In the genomic region with DNA sequence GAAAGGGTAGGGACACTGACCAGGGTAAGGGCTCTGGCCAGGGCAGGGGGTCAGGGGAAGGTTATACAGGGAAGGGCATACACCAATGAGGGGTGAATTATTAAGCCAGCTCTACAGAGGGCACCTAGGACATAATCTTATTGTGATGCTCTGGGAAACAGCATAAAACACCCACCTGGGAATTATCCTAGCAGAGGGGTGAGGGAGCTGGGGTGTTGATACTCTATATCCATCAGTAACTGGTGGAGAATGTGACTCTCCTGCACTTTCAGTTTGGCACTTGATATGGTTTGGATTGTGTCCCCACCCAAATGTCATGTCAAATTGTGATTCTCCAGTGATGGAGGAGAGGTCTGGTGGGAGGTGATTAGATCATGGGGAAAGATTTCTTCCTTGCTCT, we compare ENCODE assay signal across 38 cellular contexts.
"Had no signal": no experiment of that assay in that cellular context is flagged by ENCODE, and none has a peak within 500 bp of the region (broad histone marks: within the 10 kb centered on the region; RNA-seq: fewer than 3 reads in every experiment).

No MANE protein-coding gene starts in this region.

- H3K4me3 ChIP-seq: adrenal gland, ascending aorta, body of pancreas, breast epithelium, cardiac muscle cell had no signal

- DNase-seq: activated effector memory CD4-positive, alpha-beta T cell treated with Interleukin-2 at 50 U/mL for 16 hours; activated gamma-delta T cell; activated gamma-delta T cell treated with Interleukin-2 at 50 U/mL for 16 hours; activated naive CD4-positive, alpha-beta T cell; activated naive CD4-positive, alpha-beta T cell treated with anti-CD3 and anti-CD28 coated beads for 36 hours; activated naive CD4-positive, alpha-beta T cell treated with anti-CD3 and anti-CD28 coated beads, Interleukin-2, amount 10 ng/mL, durations not matched to agents 7 days and 5 days; activated naive CD4-positive, alpha-beta T cell treated with anti-CD3 and anti-CD28 coated beads, Interleukin-2, amount 50 U/mL, for 16 hours; activated naive CD4-positive, alpha-beta T cell treated with Interleukin-2 at 50 U/mL for 16 hours; activated naive CD8-positive, alpha-beta T cell treated with anti-CD3 and anti-CD28 coated beads for 36 hours; activated naive CD8-positive, alpha-beta T cell treated with anti-CD3 and anti-CD28 coated beads, Interleukin-2, amount 10 ng/mL, durations not matched to agents 7 days and 5 days; activated naive CD8-positive, alpha-beta T cell treated with anti-CD3 and anti-CD28 coated beads, Interleukin-2, amount 50 U/mL, for 24 hours; activated T-cell treated with anti-CD3 and anti-CD28 coated beads for 4 hours; activated T-cell treated with anti-CD3 and anti-CD28 coated beads, Interleukin-2, amount 50 U/mL, for 1 hour; activated T-cell treated with anti-CD3 and anti-CD28 coated beads, Interleukin-2, amount 50 U/mL, for 24 hours; activated T-cell treated with anti-CD3 and anti-CD28 coated beads, Interleukin-2, amount 50 U/mL, for 4 hours; activated T-cell treated with anti-CD3 and anti-CD28 coated beads, Interleukin-2, amount 50 U/mL, for 48 hours; activated T-cell treated with anti-CD3 and anti-CD28 coated beads, Interleukin-2, amount 50 U/mL, for 72 hours; adrenal gland; amniotic stem cell; amygdala; anterior cingulate cortex; aorta; body of pancreas; brain microvascular endothelial cell; central memory CD4-positive, alpha-beta T cell; cerebellar nuclear complex had no signal

- H3K36me3 Mint-ChIP-seq: activated naive CD4-positive, alpha-beta T cell treated with anti-CD3 and anti-CD28 coated beads, Interleukin-2, amount 10 ng/mL, durations not matched to agents 7 days and 5 days; activated naive CD4-positive, alpha-beta T cell treated with anti-CD3 and anti-CD28 coated beads, Interleukin-2, amount 50 U/mL, for 24 hours; activated naive CD4-positive, alpha-beta T cell treated with anti-CD3 and anti-CD28 coated beads, Interleukin-2, amount 50 U/mL, for 72 hours; activated naive CD8-positive, alpha-beta T cell; activated naive CD8-positive, alpha-beta T cell treated with anti-CD3 and anti-CD28 coated beads for 36 hours; activated naive CD8-positive, alpha-beta T cell treated with anti-CD3 and anti-CD28 coated beads, Interleukin-2, amount 10 ng/mL, durations not matched to agents 7 days and 5 days; brain had no signal

- H3K9me3 Mint-ChIP-seq: activated naive CD4-positive, alpha-beta T cell treated with anti-CD3 and anti-CD28 coated beads for 36 hours; activated naive CD4-positive, alpha-beta T cell treated with anti-CD3 and anti-CD28 coated beads, Interleukin-2, amount 50 U/mL, for 24 hours; activated naive CD8-positive, alpha-beta T cell treated with anti-CD3 and anti-CD28 coated beads for 36 hours; activated naive CD8-positive, alpha-beta T cell treated with anti-CD3 and anti-CD28 coated beads, Interleukin-2, amount 10 ng/mL, durations not matched to agents 7 days and 5 days; activated naive CD8-positive, alpha-beta T cell treated with anti-CD3 and anti-CD28 coated beads, Interleukin-2, amount 50 U/mL, for 24 hours; activated T-helper 1 cell treated with anti-CD3 and anti-CD28 coated beads, Interleukin-12 subunit alpha, Interleukin-12 subunit beta, Interleukin-2, Interleukin-4 antibody, amounts not matched to agents 30 ng/mL and 10 ng/mL and 1 ng/mL, durations not matched to agents 14 hours and 24 hours and 36 hours; activated T-helper 2 cell treated with anti-CD3 and anti-CD28 coated beads, Interferon-gamma antibody, Interleukin-2, Interleukin-4, amounts not matched to agents 10 μg/mL and 5 μg/mL and 100 μg/mL, durations not matched to agents 14 hours and 24 hours and 36 hours had no signal

- H3K4me1 ChIP-seq: adrenal gland, ascending aorta, body of pancreas, breast epithelium had no signal

- H3K27ac ChIP-seq: adrenal gland, ascending aorta, body of pancreas, brain microvascular endothelial cell, breast epithelium, cardiac muscle cell had no signal

- H3K9me3 ChIP-seq: adrenal gland had no signal

- H3K27me3 ChIP-seq: adrenal gland, ascending aorta, body of pancreas, brain microvascular endothelial cell, breast epithelium, cardiac muscle cell had no signal

- FAIRE-seq: astrocyte had no signal

- ATAC-seq: activated naive CD4-positive, alpha-beta T cell treated with anti-CD3 and anti-CD28 coated beads, Interleukin-2, amount 50 U/mL, for 72 hours; activated naive CD8-positive, alpha-beta T cell treated with anti-CD3 and anti-CD28 coated beads, Interleukin-2, amount 50 U/mL, for 24 hours; activated T-cell treated with anti-CD3 and anti-CD28 coated beads, Interleukin-2, amount 50 U/mL, for 4 hours; activated T-cell treated with anti-CD3 and anti-CD28 coated beads, Interleukin-2, amount 50 U/mL, for 72 hours; activated T-helper 17 cell treated with anti-CD3 and anti-CD28 coated beads, Interleukin-2, amount 50 U/mL, for 72 hours; body of pancreas had no signal

- H3K27me3 Mint-ChIP-seq: activated naive CD4-positive, alpha-beta T cell treated with anti-CD3 and anti-CD28 coated beads, Interleukin-2, amount 10 ng/mL, durations not matched to agents 7 days and 5 days; activated naive CD8-positive, alpha-beta T cell treated with anti-CD3 and anti-CD28 coated beads, Interleukin-2, amount 10 ng/mL, durations not matched to agents 7 days and 5 days; central memory CD8-positive, alpha-beta T cell had no signal

- H3K4me1 Mint-ChIP-seq: activated naive CD4-positive, alpha-beta T cell treated with anti-CD3 and anti-CD28 coated beads, Interleukin-2, amount 10 ng/mL, durations not matched to agents 7 days and 5 days; activated naive CD4-positive, alpha-beta T cell treated with anti-CD3 and anti-CD28 coated beads, Interleukin-2, amount 50 U/mL, for 24 hours; activated naive CD8-positive, alpha-beta T cell treated with anti-CD3 and anti-CD28 coated beads for 36 hours; activated naive CD8-positive, alpha-beta T cell treated with anti-CD3 and anti-CD28 coated beads, Interleukin-2, amount 10 ng/mL, durations not matched to agents 7 days and 5 days; activated naive CD8-positive, alpha-beta T cell treated with anti-CD3 and anti-CD28 coated beads, Interleukin-2, amount 50 U/mL, for 24 hours; activated T-helper 17 cell treated with anti-CD3 and anti-CD28 coated beads, Interleukin-2, amount 50 U/mL, for 72 hours; brain; central memory CD8-positive, alpha-beta T cell had no signal

- H3K27ac Mint-ChIP-seq: activated naive CD4-positive, alpha-beta T cell treated with anti-CD3 and anti-CD28 coated beads for 36 hours; activated naive CD4-positive, alpha-beta T cell treated with anti-CD3 and anti-CD28 coated beads, Interleukin-2, amount 10 ng/mL, durations not matched to agents 7 days and 5 days; activated naive CD4-positive, alpha-beta T cell treated with anti-CD3 and anti-CD28 coated beads, Interleukin-2, amount 50 U/mL, for 24 hours; activated naive CD4-positive, alpha-beta T cell treated with anti-CD3 and anti-CD28 coated beads, Interleukin-2, amount 50 U/mL, for 72 hours; activated naive CD8-positive, alpha-beta T cell; activated naive CD8-positive, alpha-beta T cell treated with anti-CD3 and anti-CD28 coated beads for 36 hours; activated naive CD8-positive, alpha-beta T cell treated with anti-CD3 and anti-CD28 coated beads, Interleukin-2, amount 10 ng/mL, durations not matched to agents 7 days and 5 days; activated naive CD8-positive, alpha-beta T cell treated with anti-CD3 and anti-CD28 coated beads, Interleukin-2, amount 50 U/mL, for 24 hours; activated T-cell treated with anti-CD3 and anti-CD28 coated beads, Interleukin-2, amount 50 U/mL, for 24 hours; activated T-cell treated with anti-CD3 and anti-CD28 coated beads, Interleukin-2, amount 50 U/mL, for 72 hours; activated T-helper 1 cell treated with anti-CD3 and anti-CD28 coated beads, Interleukin-12 subunit alpha, Interleukin-12 subunit beta, Interleukin-2, Interleukin-4 antibody, amounts not matched to agents 30 ng/mL and 10 ng/mL and 1 ng/mL, durations not matched to agents 14 hours and 24 hours and 36 hours; activated T-helper 17 cell treated with anti-CD3 and anti-CD28 coated beads, Interleukin-2, amount 50 U/mL, for 72 hours; activated T-helper 2 cell treated with anti-CD3 and anti-CD28 coated beads, Interferon-gamma antibody, Interleukin-2, Interleukin-4, amounts not matched to agents 10 μg/mL and 5 μg/mL and 100 μg/mL, durations not matched to agents 14 hours and 24 hours and 36 hours; brain had no signal

- H3K36me3 ChIP-seq: adrenal gland, ascending aorta, brain microvascular endothelial cell, breast epithelium, cardiac muscle cell had no signal

- H3K4me3 Mint-ChIP-seq: activated naive CD4-positive, alpha-beta T cell treated with anti-CD3 and anti-CD28 coated beads for 36 hours; activated naive CD4-positive, alpha-beta T cell treated with anti-CD3 and anti-CD28 coated beads, Interleukin-2, amount 10 ng/mL, durations not matched to agents 7 days and 5 days; activated naive CD4-positive, alpha-beta T cell treated with anti-CD3 and anti-CD28 coated beads, Interleukin-2, amount 50 U/mL, for 24 hours; activated naive CD8-positive, alpha-beta T cell; activated naive CD8-positive, alpha-beta T cell treated with anti-CD3 and anti-CD28 coated beads for 36 hours; activated naive CD8-positive, alpha-beta T cell treated with anti-CD3 and anti-CD28 coated beads, Interleukin-2, amount 10 ng/mL, durations not matched to agents 7 days and 5 days; activated naive CD8-positive, alpha-beta T cell treated with anti-CD3 and anti-CD28 coated beads, Interleukin-2, amount 50 U/mL, for 24 hours; activated T-cell treated with anti-CD3 and anti-CD28 coated beads, Interleukin-2, amount 50 U/mL, for 24 hours; activated T-cell treated with anti-CD3 and anti-CD28 coated beads, Interleukin-2, amount 50 U/mL, for 4 hours; activated T-cell treated with anti-CD3 and anti-CD28 coated beads, Interleukin-2, amount 50 U/mL, for 72 hours; activated T-helper 1 cell treated with anti-CD3 and anti-CD28 coated beads, Interleukin-12 subunit alpha, Interleukin-12 subunit beta, Interleukin-2, Interleukin-4 antibody, amounts not matched to agents 30 ng/mL and 10 ng/mL and 1 ng/mL, durations not matched to agents 14 hours and 24 hours and 36 hours; activated T-helper 17 cell treated with anti-CD3 and anti-CD28 coated beads, Interleukin-2, amount 50 U/mL, for 72 hours; brain; central memory CD8-positive, alpha-beta T cell had no signal
